8 cellular contexts compared by ENCODE assay signal in genomic region chr22:19447388-19448075, GRCh38. TPM values are rescaled to one million over a fixed set of nuclear protein-coding genes. Genes with fewer than 3 reads are reported as not detected.
A peak's percentile ranks its signal among the peaks of the same experiment; 100 is the strongest.
DNase-seq lines count a peak whose midpoint lies in the region; ATAC-seq and TF ChIP-seq lines count a peak whose summit lies in the region.

Gene C22orf39, minus strand, starts transcription at chr22:19447711. Its CDS starts 23 bp downstream, at chr22:19447688.

- no peaks in the 10 kb centered on the region for H3K36me3 ChIP-seq in uterus

- H3K4me3 ChIP-seq in right cardiac atrium (ENCODE audit: low read length) (peak within 1 kb of the TSS; percentile 82), uterus (peak within 1 kb of the TSS; percentile 63 to 96)

- H3K4me1 ChIP-seq in right cardiac atrium (ENCODE audit: control insufficient read depth, insufficient read depth, low read length) = peaks cover 13% of the 10 kb centered on the region
- no peaks in the 10 kb centered on the region for H3K4me1 ChIP-seq in uterus

- WGBS in right cardiac atrium = under 1% methylated on average over 83 of the region's 83 CpGs

- H3K9me3 ChIP-seq in right cardiac atrium (ENCODE audit: control insufficient read depth, low read length) (no peaks in the 10 kb centered on the region), uterus (no peaks in the 10 kb centered on the region)

- TF ChIP-seq CTCF in uterus (IDR thresholded peaks at IDR 0.05) = no peak

- peak; percentile 39 to 73 for DNase-seq in NCI-H187 (lab: John Stamatoyannopoulos, UW)
- peak; percentile 73 to 95 (median 85) for DNase-seq in T-helper 2 cell
- DNase-seq in anterior cingulate cortex (lab: John Stamatoyannopoulos, UW) = peak; percentile 47 to 96 (median 91)
- DNase-seq in right cardiac atrium = peak; percentile 89 to 94 (median 93)
- DNase-seq in pulmonary artery endothelial cell (ENCODE audit: low read depth, low spot score) = peak; percentile 79
- peak; percentile 89 to 90 for DNase-seq in uterus

- H3K27me3 ChIP-seq in right cardiac atrium (ENCODE audit: control insufficient read depth, insufficient read depth) = no peaks in the 10 kb centered on the region
- H3K27me3 ChIP-seq in uterus = no peaks in the 10 kb centered on the region

- H3K27ac ChIP-seq in right cardiac atrium (ENCODE audit: low read length) (peak within 1 kb of the TSS; percentile 82), uterus (peak within 1 kb of the TSS; percentile 91 to 94)

- ATAC-seq in HG02885 (IDR thresholded peaks at IDR 0.05; ENCODE audit: poor library complexity, unreplicated experiment) (peak; percentile 83), right cardiac atrium (peak; percentile 95 to 96)

- intact Hi-C loops in right cardiac atrium (cut with DNase I) (no loop called here), uterus (cut with DNase I; ENCODE audit: low total_unique reads) (no loop called here)

- peak; percentile 88 for TF ChIP-seq POLR2A in GM15510 (IDR thresholded peaks at IDR 0.05; ENCODE audit: borderline replicate concordance, extremely low read depth, insufficient read length)
- peak; percentile 45 to 89 for TF ChIP-seq POLR2A in uterus (IDR thresholded peaks at IDR 0.05)

RNA-seq across cellular contexts. Expression of gene C22orf39, which starts in this region (rescaled TPM):
- total RNA-seq in right cardiac atrium (10 to 100 TPM; 44.9 to 64.3 (median 58.5) TPM), pulmonary artery endothelial cell (21.4 and 25.3 TPM in 2 replicates), uterus (100 to 1,000 TPM in 1 of 4 donors, 10 to 100 TPM in 3; 38.4 to 112 (median 47.8) TPM)
- polyA plus RNA-seq in right cardiac atrium = 45.6 TPM

Comparison
In these comparisons a context has a peak if more than half of its experiments do, and no peak if none do; other contexts are left out.
1. Peak in every context shown above with its lines: DNase-seq, ATAC-seq, H3K4me3 ChIP-seq and H3K27ac ChIP-seq.